8 cellular contexts compared by ENCODE assay signal in genomic region chr15:41790756-41791546, GRCh38. TPM values are rescaled to one million over a fixed set of nuclear protein-coding genes. Genes with fewer than 3 reads are reported as not detected.
DNase-seq lines count a peak whose midpoint lies in the region; ATAC-seq and TF ChIP-seq lines count a peak whose summit lies in the region.

No MANE protein-coding gene starts in this region.

- dilution Hi-C loops in mammary epithelial cell (cut with HindIII; ENCODE audit: low sequenced_read_pairs): no loop called here

- H3K9me3 ChIP-seq in mammary epithelial cell (replicated peaks; ENCODE audit: insufficient read depth, low read length): no peaks in the 10 kb centered on the region

- BruUV-seq in mammary epithelial cell (replicated peaks; lab: Mats Ljungman, UMichigan): TSS peak; percentile 92

- peaks cover 18% of the 10 kb centered on the region for H3K4me1 ChIP-seq in KMS-11 (ENCODE audit: low read depth, poor library complexity, severe bottlenecking)
- H3K4me1 ChIP-seq in mammary epithelial cell (ENCODE audit: insufficient read depth, low read length): peaks cover 79% of the 10 kb centered on the region

- TF ChIP-seq CTCF in AG10803 (conservative IDR thresholded peaks at IDR 0.05; ENCODE audit: low read length) (no peak), KMS-11 (conservative IDR thresholded peaks at IDR 0.05; ENCODE audit: low read depth, low read length) (no peak), mammary epithelial cell (conservative IDR thresholded peaks at IDR 0.05 in 1 of 2, IDR thresholded peaks at IDR 0.05 in 1 of 2; ENCODE audit: extremely low read depth in 1 of 2, insufficient read depth in 1 of 2, low read depth in 1 of 2, low read length in 2 of 2) (no peak)

- H3K27ac ChIP-seq in KMS-11 (peak overlapping the region; percentile 7; the same call in 1 of the 2 replicates), mammary epithelial cell (ENCODE audit: insufficient read depth, low read depth, low read length) (peak overlapping the region; percentile 96)

- 26% methylated on average over 5 of the region's 5 CpGs for WGBS in mammary epithelial cell (ENCODE audit: low coverage, missing lambda C conversion rate)

- H3K27me3 ChIP-seq in KMS-11 (ENCODE audit: insufficient read depth, low read depth): no peaks in the 10 kb centered on the region
- H3K27me3 ChIP-seq in mammary epithelial cell (ENCODE audit: insufficient read depth, low read length): no peaks in the 10 kb centered on the region

- H3K36me3 ChIP-seq in KMS-11 (ENCODE audit: insufficient read depth) (no peaks in the 10 kb centered on the region), mammary epithelial cell (ENCODE audit: insufficient read depth, low read length) (no peaks in the 10 kb centered on the region)

- CTCF ChIA-PET in mammary epithelial cell (lab: Charles Lee; ENCODE audit: low non-redundant PET): no interaction called here

- H4K20me1 ChIP-seq in KMS-11 (ENCODE audit: insufficient read depth): no peaks in the 10 kb centered on the region
- no peaks in the 10 kb centered on the region for H4K20me1 ChIP-seq in mammary epithelial cell (ENCODE audit: insufficient read depth, low read length)

- H3K4me2 ChIP-seq in KMS-11 (peak overlapping the region; percentile 23; the same call in 1 of the 2 replicates), mammary epithelial cell (ENCODE audit: insufficient read depth, low read depth, low read length) (peak overlapping the region; percentile 67)

- in situ Hi-C loops in mammary epithelial cell (cut with MboI; ENCODE audit: low sequenced_read_pairs in 2 of 2): no loop called here

- no peaks in the 10 kb centered on the region for H3K79me2 ChIP-seq in KMS-11 (ENCODE audit: insufficient read depth, low read depth)
- peaks cover 95% of the 10 kb centered on the region for H3K79me2 ChIP-seq in mammary epithelial cell (ENCODE audit: insufficient read depth, low read length)

- no peak for ATAC-seq in GM18909 (IDR thresholded peaks at IDR 0.05; ENCODE audit: poor library complexity, unreplicated experiment)

- DNase-seq in AG10803 (ENCODE audit: low read depth) (peak; percentile 76), mammary epithelial cell (peak; percentile 80), lung microvascular endothelial cell (ENCODE audit: low read depth in 2 of 2) (peak; percentile 46 to 73), NCI-H1105 treated with DMSO at 0.1 percent for 48 hours (lab: John Stamatoyannopoulos, UW) (no peak), DMS114 treated with DMSO at 0.1 percent for 48 hours (lab: John Stamatoyannopoulos, UW; ENCODE audit: unreplicated experiment) (no peak)
- no peak for DNase-seq in NK-92 treated with Interleukin-12 subunit alpha and Interleukin-12 subunit beta, amount 100 ng/mL, for 24 hours (lab: John Stamatoyannopoulos, UW)

- H3K4me3 ChIP-seq in AG10803 (ENCODE audit: low read length): no peak overlapping the region
- no peak overlapping the region for H3K4me3 ChIP-seq in KMS-11 (IDR thresholded peaks at IDR 0.05; ENCODE audit: insufficient read depth, low read depth, low read length)
- no peak overlapping the region for H3K4me3 ChIP-seq in mammary epithelial cell (replicated peaks in 1 of 3; ENCODE audit: insufficient read depth in 1 of 3, low read depth in 2 of 3, low read length in 3 of 3)

- H2AFZ ChIP-seq in KMS-11 (ENCODE audit: low read depth) (no peak overlapping the region), mammary epithelial cell (ENCODE audit: low read depth, low read length) (peak overlapping the region; percentile 12)

- H3K9ac ChIP-seq in KMS-11: no peak overlapping the region
- H3K9ac ChIP-seq in mammary epithelial cell (ENCODE audit: insufficient read depth, low read length): peak overlapping the region; percentile 72

- intact Hi-C loops in mammary epithelial cell (cut with micrococcal nuclease): no loop called here

RNA-seq across cellular contexts. Expression of gene MAPKBP1, which starts 16.7 kb away (rescaled TPM):
- 100 to 1,000 TPM in 1 of 2 donors, 10 to 100 TPM in 1; 41.3 to 109 TPM for total RNA-seq in mammary epithelial cell
- polyA plus RNA-seq in mammary epithelial cell: 13.2 TPM
- 128 TPM for polyA minus RNA-seq in mammary epithelial cell
- total RNA-seq in lung microvascular endothelial cell: 7.1 and 8.5 TPM in 2 replicates

RNA-seq across cellular contexts. Expression of gene JMJD7, which starts 36.9 kb away (rescaled TPM):
- total RNA-seq in mammary epithelial cell (10 to 100 TPM in 1 of 2 donors, 1 to 10 TPM in 1; 5.8 to 22.3 TPM), lung microvascular endothelial cell (1.7 and 1.8 TPM in 2 replicates)
- polyA plus RNA-seq in mammary epithelial cell: 21.5 TPM
- 6.9 TPM for polyA minus RNA-seq in mammary epithelial cell

RNA-seq across cellular contexts. Expression of gene PLA2G4B, which starts 47.7 kb away (rescaled TPM):
- 10 to 100 TPM in 1 of 2 donors, 1 to 10 TPM in 1; 1.5 to 11.2 TPM for total RNA-seq in mammary epithelial cell
- polyA plus RNA-seq in mammary epithelial cell: 3.8 TPM
- 2.0 TPM for polyA minus RNA-seq in mammary epithelial cell
- total RNA-seq in lung microvascular endothelial cell: 0.20 and 0.22 TPM in 2 replicates

Comparison
In these comparisons a context has a peak if more than half of its experiments do, and no peak if none do; other contexts are left out.
1. DNase-seq: peak in AG10803 (single experiment), mammary epithelial cell (single experiment) and lung microvascular endothelial cell (2 of 2); none in NCI-H1105 treated with DMSO at 0.1 percent for 48 hours (single experiment), DMS114 treated with DMSO at 0.1 percent for 48 hours (single experiment) and NK-92 treated with Interleukin-12 subunit alpha and Interleukin-12 subunit beta, amount 100 ng/mL, for 24 hours (single experiment).